8 cellular contexts compared by ENCODE assay signal in genomic region chr10:73785721-73786511, GRCh38. TPM values are rescaled to one million over a fixed set of nuclear protein-coding genes. Genes with fewer than 3 reads are reported as not detected.
A peak's percentile ranks its signal among the peaks of the same experiment; 100 is the strongest.
DNase-seq lines count a peak whose midpoint lies in the region; TF ChIP-seq lines count a peak whose summit lies in the region.

No MANE protein-coding gene starts in this region.

- DNase-seq in GM03348 (ENCODE audit: low spot score) (peak; percentile 67), H7 (peak; percentile 83), NAMALWA (ENCODE audit: low spot score) (peak; percentile 33), fibroblast of villous mesenchyme (ENCODE audit: low read depth) (peak; percentile 73), ovary (peak in 1 of 5 donors; percentile 58), SHP77 treated with DMSO at 0.1 percent for 48 hours (lab: John Stamatoyannopoulos, UW) (no peak), NCI-H345 treated with DMSO at 0.1 percent for 48 hours (lab: John Stamatoyannopoulos, UW; ENCODE audit: unreplicated experiment) (no peak)
- peak; percentile 27 for DNase-seq in activated T-helper 9 cell treated with anti-CD3 and anti-CD28 coated beads, Interleukin-2, amount 50 U/mL, for 16 hours (ENCODE audit: low read depth)

- no peaks in the 10 kb centered on the region for H3K27me3 ChIP-seq in H7 (ENCODE audit: control insufficient read depth, insufficient read depth, low read length)
- H3K27me3 ChIP-seq in ovary = no peaks in the 10 kb centered on the region

- H3K4me3 ChIP-seq in H7 (ENCODE audit: insufficient read depth, low read depth, low read length) = peak overlapping the region; percentile 63
- peak overlapping the region; percentile 75 for H3K4me3 ChIP-seq in fibroblast of villous mesenchyme (ENCODE audit: low read depth, low read length)
- peak overlapping the region; percentile 90 for H3K4me3 ChIP-seq in ovary

- no peak for TF ChIP-seq EP300 in ovary (IDR thresholded peaks at IDR 0.05)

- no peak for TF ChIP-seq POLR2A in ovary (IDR thresholded peaks at IDR 0.05)

- H3K9me3 ChIP-seq in ovary = no peaks in the 10 kb centered on the region

- intact Hi-C loops in ovary (cut with DNase I) = no loop called here

- peaks cover 12% of the 10 kb centered on the region for H3K4me1 ChIP-seq in ovary (ENCODE audit: insufficient read depth)

- TF ChIP-seq CTCF in fibroblast of villous mesenchyme (IDR thresholded peaks at IDR 0.05; ENCODE audit: insufficient read depth, low read depth, low read length) = no peak
- no peak for TF ChIP-seq CTCF in ovary (IDR thresholded peaks at IDR 0.05)

- H3K36me3 ChIP-seq in H7 (replicated peaks; ENCODE audit: control insufficient read depth, insufficient read depth, low read length) (peaks cover 6% of the 10 kb centered on the region), ovary (no peaks in the 10 kb centered on the region)

- peak overlapping the region; percentile 26 to 76 for H3K27ac ChIP-seq in ovary

- WGBS in ovary, 3 donors = 1 to 2% (median 2%) methylated on average over 22 to 54 of the region's 54 CpGs

RNA-seq across cellular contexts. Expression of gene ZSWIM8, which starts 0.5 kb away (rescaled TPM):
- total RNA-seq in H7 (2014; rRNA removed; shearing (Covaris generic)) = 21.8 and 59.8 TPM in 2 replicates
- total RNA-seq in fibroblast of villous mesenchyme (70.2 and 82.5 TPM in 2 replicates), ovary (10 to 100 TPM; 56.1 to 90.7 (median 69.3) TPM)
- polyA plus RNA-seq in ovary = 10 to 100 TPM; 42.7 to 80.9 TPM

RNA-seq across cellular contexts. Expression of gene CHCHD1, which starts 4.1 kb away (rescaled TPM):
- 82.7 and 91.4 TPM in 2 replicates for total RNA-seq in H7 (2014; rRNA removed; shearing (Covaris generic))
- total RNA-seq in fibroblast of villous mesenchyme (16.8 and 22.5 TPM in 2 replicates), ovary (10 to 100 TPM; 12.5 to 33.4 (median 16.9) TPM)
- 10 to 100 TPM; 26.3 to 30.6 TPM for polyA plus RNA-seq in ovary

RNA-seq across cellular contexts. Expression of gene NDST2, which starts 25.5 kb away (rescaled TPM):
- 26.0 and 31.6 TPM in 2 replicates for total RNA-seq in H7 (2014; rRNA removed; shearing (Covaris generic))
- total RNA-seq in fibroblast of villous mesenchyme (19.3 and 22.0 TPM in 2 replicates), ovary (10 to 100 TPM; 24.4 to 37.5 (median 30.5) TPM)
- 10 to 100 TPM; 16.7 to 17.0 TPM for polyA plus RNA-seq in ovary

RNA-seq across cellular contexts. Expression of gene SEC24C, which starts 41.7 kb away (rescaled TPM):
- 76.2 and 84.2 TPM in 2 replicates for total RNA-seq in H7 (2014; rRNA removed; shearing (Covaris generic))
- 42.8 and 54.0 TPM in 2 replicates for total RNA-seq in fibroblast of villous mesenchyme
- 10 to 100 TPM; 30.3 to 70.4 (median 58.8) TPM for total RNA-seq in ovary
- 10 to 100 TPM; 32.2 to 60.5 TPM for polyA plus RNA-seq in ovary

Comparison
In these comparisons a context has a peak if more than half of its experiments do, and no peak if none do; other contexts are left out.
1. DNase-seq: peak in GM03348 (single experiment), H7 (single experiment), NAMALWA (single experiment), activated T-helper 9 cell treated with anti-CD3 and anti-CD28 coated beads, Interleukin-2, amount 50 U/mL, for 16 hours (single experiment) and fibroblast of villous mesenchyme (single experiment); none in SHP77 treated with DMSO at 0.1 percent for 48 hours (single experiment) and NCI-H345 treated with DMSO at 0.1 percent for 48 hours (single experiment).
2. Peak in every context shown above with its lines, with median percentiles within 50 percentile points of each other: H3K4me3 ChIP-seq.